11 cellular contexts compared by ENCODE assay signal in genomic region chr19:17706750-17707181, GRCh38. TPM values are rescaled to one million over a fixed set of nuclear protein-coding genes. Genes with fewer than 3 reads are reported as not detected.
DNase-seq lines count a peak whose midpoint lies in the region; ATAC-seq, FAIRE-seq and TF ChIP-seq lines count a peak whose summit lies in the region.
"Had no signal": no experiment of that assay in that cellular context is flagged by ENCODE, and none has a peak within 500 bp of the region (broad histone marks: within the 10 kb centered on the region; RNA-seq: fewer than 3 reads in every experiment).

No MANE protein-coding gene starts in this region.

- H3K9me3 Mint-ChIP-seq in HFFc6, result no peaks in the 10 kb centered on the region
- H3K9me3 Mint-ChIP-seq in astrocyte (ENCODE audit: unreplicated experiment), result no peaks in the 10 kb centered on the region
- H3K9me3 Mint-ChIP-seq: stimulated activated memory B cell treated with anti-CD40 and anti-IgM and Interleukin-4, amounts not matched to agents 10 μg/mL and 1 μg/mL and 100 μg/mL, for 72 hours had no signal

- peak overlapping the region; percentile 40 for H3K4me3 ChIP-seq in BE2C (ENCODE audit: low read depth, low read length)
- H3K4me3 ChIP-seq in astrocyte (ENCODE audit: insufficient read depth, low read depth, low read length), result no peak overlapping the region
- H3K4me3 ChIP-seq in hepatocyte, result no peak overlapping the region
- H3K4me3 ChIP-seq in tibial nerve, result no peak overlapping the region
- H3K4me3 ChIP-seq: esophagus muscularis mucosa had no signal

- no peak for TF ChIP-seq EP300 in tibial nerve (IDR thresholded peaks at IDR 0.05)

- H3K4me1 Mint-ChIP-seq in HFFc6 (ENCODE audit: low read depth), result 0 out of 2 replicates have a peak, but pooled peaks cover 5% of the 10 kb centered on the region
- H3K4me1 Mint-ChIP-seq in astrocyte (ENCODE audit: low read depth, unreplicated experiment), result no peaks in the 10 kb centered on the region
- H3K4me1 Mint-ChIP-seq: stimulated activated memory B cell treated with anti-CD40 and anti-IgM and Interleukin-4, amounts not matched to agents 10 μg/mL and 1 μg/mL and 100 μg/mL, for 72 hours had no signal

- H3K27me3 Mint-ChIP-seq in HFFc6 (ENCODE audit: insufficient read depth) (peaks cover 3% of the 10 kb centered on the region), astrocyte (ENCODE audit: low read depth, unreplicated experiment) (peaks cover 20% of the 10 kb centered on the region)
- H3K27me3 Mint-ChIP-seq: stimulated activated memory B cell treated with anti-CD40 and anti-IgM and Interleukin-4, amounts not matched to agents 10 μg/mL and 1 μg/mL and 100 μg/mL, for 72 hours had no signal

- H3K9me3 ChIP-seq in BE2C (no peaks in the 10 kb centered on the region), astrocyte (ENCODE audit: insufficient read depth, low read depth, low read length) (no peaks in the 10 kb centered on the region), hepatocyte (ENCODE audit: low read depth) (no peaks in the 10 kb centered on the region), tibial nerve (no peaks in the 10 kb centered on the region)
- H3K9me3 ChIP-seq: esophagus muscularis mucosa had no signal

- H3K36me3 ChIP-seq in BE2C (no peaks in the 10 kb centered on the region), astrocyte (ENCODE audit: insufficient read depth, low read length) (no peaks in the 10 kb centered on the region), hepatocyte (replicated peaks; ENCODE audit: insufficient read depth, low read depth) (no peaks in the 10 kb centered on the region), tibial nerve (no peaks in the 10 kb centered on the region)
- H3K36me3 ChIP-seq: esophagus muscularis mucosa had no signal

- H3K4me1 ChIP-seq in BE2C (peaks cover 5% of the 10 kb centered on the region), astrocyte (ENCODE audit: insufficient read depth, low read length) (no peaks in the 10 kb centered on the region), hepatocyte (ENCODE audit: insufficient read depth) (no peaks in the 10 kb centered on the region), tibial nerve (no peaks in the 10 kb centered on the region)
- H3K4me1 ChIP-seq: esophagus muscularis mucosa had no signal

- DNase-seq in BE2C, result peak; percentile 97
- DNase-seq in HFFc6, result peak; percentile 13
- DNase-seq in astrocyte (ENCODE audit: low read depth), result peak; percentile 30
- peak; percentile 94 for DNase-seq in iPS-NIHi11 (ENCODE audit: low spot score)
- DNase-seq in hepatocyte (ENCODE audit: low spot score), result no peak
- no peak for DNase-seq in activated naive CD4-positive, alpha-beta T cell treated with Interleukin-2 at 50 U/mL for 16 hours
- DNase-seq in tibial nerve (ENCODE audit: low spot score in 2 of 2), result no peak
- DNase-seq: NCI-H1436 had no signal

- 21% methylated on average over 17 of the region's 17 CpGs for WGBS in hepatocyte (ENCODE audit: low lambda C conversion rate, missing lambda C conversion rate)
- WGBS in tibial nerve, 2 donors, result 10 to 27% methylated on average over 9 to 17 of the region's 17 CpGs

- no peak for TF ChIP-seq POLR2A in tibial nerve (IDR thresholded peaks at IDR 0.05)

- H3K4me3 Mint-ChIP-seq in HFFc6, result no peak overlapping the region
- H3K4me3 Mint-ChIP-seq in astrocyte (ENCODE audit: unreplicated experiment), result no peak overlapping the region
- H3K4me3 Mint-ChIP-seq: stimulated activated memory B cell treated with anti-CD40 and anti-IgM and Interleukin-4, amounts not matched to agents 10 μg/mL and 1 μg/mL and 100 μg/mL, for 72 hours had no signal

- H3K36me3 Mint-ChIP-seq in HFFc6 (ENCODE audit: low read depth) (no peaks in the 10 kb centered on the region), astrocyte (ENCODE audit: low read depth, unreplicated experiment) (no peaks in the 10 kb centered on the region)
- H3K36me3 Mint-ChIP-seq: stimulated activated memory B cell treated with anti-CD40 and anti-IgM and Interleukin-4, amounts not matched to agents 10 μg/mL and 1 μg/mL and 100 μg/mL, for 72 hours had no signal

- H3K27me3 ChIP-seq in BE2C (no peaks in the 10 kb centered on the region), astrocyte (ENCODE audit: insufficient read depth, low read length) (no peaks in the 10 kb centered on the region), hepatocyte (peaks cover 4% of the 10 kb centered on the region), tibial nerve (peaks cover 0 to 29% of the 10 kb centered on the region in 2 donors)

- H3K27ac ChIP-seq in astrocyte (ENCODE audit: low read depth, low read length), result no peak overlapping the region
- H3K27ac ChIP-seq in hepatocyte, result no peak overlapping the region
- H3K27ac ChIP-seq in tibial nerve, result no peak overlapping the region
- H3K27ac ChIP-seq: esophagus muscularis mucosa had no signal

- H3K27ac Mint-ChIP-seq in HFFc6, result no peak overlapping the region
- H3K27ac Mint-ChIP-seq in astrocyte (ENCODE audit: unreplicated experiment), result no peak overlapping the region
- H3K27ac Mint-ChIP-seq: stimulated activated memory B cell treated with anti-CD40 and anti-IgM and Interleukin-4, amounts not matched to agents 10 μg/mL and 1 μg/mL and 100 μg/mL, for 72 hours had no signal

- FAIRE-seq in astrocyte (lab: Jason Lieb, UNC), result no peak

- no peak overlapping the region for H3K9ac ChIP-seq in astrocyte (ENCODE audit: low read length)

- H4K20me1 ChIP-seq in astrocyte (ENCODE audit: insufficient read depth, low read length) (no peaks in the 10 kb centered on the region), hepatocyte (ENCODE audit: insufficient read depth, poor library complexity, severe bottlenecking) (no peaks in the 10 kb centered on the region)

- H3K79me2 ChIP-seq in astrocyte (ENCODE audit: insufficient read depth, low read length) (no peaks in the 10 kb centered on the region), hepatocyte (no peaks in the 10 kb centered on the region)

- H3K4me2 ChIP-seq in astrocyte (ENCODE audit: low read length) (peak overlapping the region; percentile 48), hepatocyte (no peak overlapping the region)

- no peak for TF ChIP-seq CTCF in BE2C (IDR thresholded peaks at IDR 0.05; ENCODE audit: low read depth, low read length)
- no peak for TF ChIP-seq CTCF in HFFc6 (IDR thresholded peaks at IDR 0.05)
- no peak for TF ChIP-seq CTCF in astrocyte (IDR thresholded peaks at IDR 0.05; ENCODE audit: insufficient read depth, low read depth, low read length)
- no peak for TF ChIP-seq CTCF in hepatocyte (IDR thresholded peaks at IDR 0.05; ENCODE audit: poor library complexity)
- TF ChIP-seq CTCF in tibial nerve (IDR thresholded peaks at IDR 0.05), result no peak

- no peak for ATAC-seq in HG03432 (IDR thresholded peaks at IDR 0.05; ENCODE audit: unreplicated experiment)
- ATAC-seq: stimulated activated memory B cell treated with anti-CD40 and anti-IgM and Interleukin-4, amounts not matched to agents 10 μg/mL and 1 μg/mL and 100 μg/mL, for 72 hours had no signal

- H2AFZ ChIP-seq in astrocyte (ENCODE audit: low read depth, low read length), result peak overlapping the region; percentile 53
- H2AFZ ChIP-seq in hepatocyte, result no peak overlapping the region

- H3K9me2 ChIP-seq in hepatocyte (replicated peaks; ENCODE audit: insufficient read depth), result no peaks in the 10 kb centered on the region

RNA-seq across cellular contexts. Expression of gene MAP1S, which starts 12.5 kb away (rescaled TPM):
- polyA plus RNA-seq in BE2C (2012; ENCODE audit: insufficient read depth, insufficient read length, low read depth), result 288 TPM
- total RNA-seq in HFFc6 (2021; fragmentation: NEBNext Ultra II Directional; extraction: Animal tissue kit (Norgen Biotek cat#: 25700)), result 10 to 100 TPM; 56.0 to 77.9 (median 68.2) TPM
- total RNA-seq in astrocyte, result 72.3 and 82.2 TPM in 2 replicates
- total RNA-seq in hepatocyte, result 7.7 and 9.5 TPM in 2 replicates
- 37.1 and 52.7 TPM in 2 replicates for polyA plus RNA-seq in hepatocyte
- total RNA-seq in tibial nerve, result 10 to 100 TPM; 23.4 to 39.3 (median 31.2) TPM

RNA-seq across cellular contexts. Expression of gene UNC13A, which starts 18.6 kb away (rescaled TPM):
- polyA plus RNA-seq in BE2C (2012; ENCODE audit: insufficient read depth, insufficient read length, low read depth), result 47.3 TPM
- under 1 TPM; 0.07 to 0.71 (median 0.21) TPM for total RNA-seq in HFFc6 (2021; fragmentation: NEBNext Ultra II Directional; extraction: Animal tissue kit (Norgen Biotek cat#: 25700))
- total RNA-seq in astrocyte (1.2 and 1.4 TPM in 2 replicates), hepatocyte (0.08 and 0.10 TPM in 2 replicates), tibial nerve (under 1 TPM; 0.21 to 0.78 (median 0.41) TPM)
- 0.21 TPM in 1 of 2 replicates, not detected in the other for polyA plus RNA-seq in hepatocyte

RNA-seq across cellular contexts. Expression of gene FCHO1, which starts 44.5 kb away (rescaled TPM):
- 7.0 TPM for polyA plus RNA-seq in BE2C (2012; ENCODE audit: insufficient read depth, insufficient read length, low read depth)
- 1 to 10 TPM in 1 of 6 experiments, under 1 TPM in 5; 0.31 to 1.1 (median 0.40) TPM for total RNA-seq in HFFc6 (2021; fragmentation: NEBNext Ultra II Directional; extraction: Animal tissue kit (Norgen Biotek cat#: 25700))
- 1.7 and 2.0 TPM in 2 replicates for total RNA-seq in astrocyte
- 2.1 and 2.2 TPM in 2 replicates for total RNA-seq in hepatocyte
- 1.9 and 2.3 TPM in 2 replicates for polyA plus RNA-seq in hepatocyte
- 1 to 10 TPM; 1.4 to 9.9 (median 3.0) TPM for total RNA-seq in tibial nerve

Comparison
In these comparisons a context has a peak if more than half of its experiments do, and no peak if none do; other contexts are left out.
1. DNase-seq: peak in BE2C (single experiment), HFFc6 (single experiment), astrocyte (single experiment) and iPS-NIHi11 (single experiment); none in hepatocyte (single experiment), activated naive CD4-positive, alpha-beta T cell treated with Interleukin-2 at 50 U/mL for 16 hours (single experiment) and tibial nerve (0 of 2).